In the genomic region with DNA sequence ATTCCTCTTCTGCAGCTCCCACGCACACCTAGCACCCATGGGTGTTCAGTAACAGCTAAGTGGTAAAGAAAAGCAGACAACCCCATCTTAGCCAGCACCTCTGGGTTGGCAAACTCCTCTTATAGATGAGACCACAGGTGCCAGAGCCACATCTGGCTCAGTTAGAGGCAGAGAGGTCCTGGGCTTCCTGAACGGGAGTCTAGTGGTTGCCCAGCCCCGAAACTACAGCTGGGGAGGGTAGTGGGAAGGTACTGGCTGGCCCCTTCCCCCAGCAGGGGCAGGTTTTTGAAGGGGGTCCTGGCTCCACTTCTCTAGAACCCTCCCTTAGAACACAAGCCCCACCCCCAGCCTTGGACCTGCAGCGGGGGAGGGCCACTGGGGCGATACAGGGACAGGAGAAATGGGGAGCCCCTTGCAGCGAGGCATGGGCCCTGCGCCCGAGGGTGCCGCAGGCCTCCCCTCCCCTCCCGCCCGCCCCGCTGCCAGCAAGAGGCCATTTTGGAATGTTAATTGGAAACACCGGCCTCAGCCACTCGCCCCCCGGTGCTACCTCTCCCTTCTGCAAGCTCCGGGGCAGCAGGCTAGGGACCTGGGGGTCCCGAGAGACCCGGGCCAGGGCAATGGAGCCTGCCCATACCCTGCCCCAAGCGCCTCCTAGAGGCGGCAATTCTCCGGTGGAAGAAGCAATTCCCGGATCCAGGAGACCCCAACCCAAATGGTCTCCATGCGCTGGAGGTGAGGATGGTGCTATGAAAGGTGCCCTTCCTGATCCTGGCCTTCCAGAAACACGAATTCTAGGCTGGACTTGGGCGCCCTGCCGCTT, we compare ENCODE assay signal across 7 cellular contexts. TPM values are rescaled to one million over a fixed set of nuclear protein-coding genes. Genes with fewer than 3 reads are reported as not detected.
DNase-seq lines count a peak whose midpoint lies in the region; ATAC-seq, FAIRE-seq and TF ChIP-seq lines count a peak whose summit lies in the region.

No MANE protein-coding gene starts in this region.

- TF ChIP-seq CTCF in HCT116 (IDR thresholded peaks at IDR 0.05 in 2 of 3, conservative IDR thresholded peaks at IDR 0.05 in 1 of 3; ENCODE audit: borderline replicate concordance in 1 of 3, insufficient read depth in 1 of 3, low read depth in 2 of 3, low read length in 2 of 3) (peak in 2 of 3 experiments; percentile 36 to 51; a peak in 2 of 6 replicates), VCaP (conservative IDR thresholded peaks at IDR 0.05) (peak; percentile 68), endothelial cell of umbilical vein (IDR thresholded peaks at IDR 0.05; ENCODE audit: extremely low read depth in 1 of 2, insufficient read depth in 1 of 2, low read depth in 1 of 2, low read length in 2 of 2) (peak in 1 of 2 donors; percentile 47), osteoblast (IDR thresholded peaks at IDR 0.05; ENCODE audit: extremely low read depth, low read depth, low read length) (peak; percentile 31)

- H3K4me1 ChIP-seq in HCT116 (ENCODE audit: control insufficient read depth in 1 of 2, insufficient read depth in 2 of 2, low read length in 2 of 2) = peaks cover 26 to 43% of the 10 kb centered on the region in 2 experiments
- peaks cover 40% of the 10 kb centered on the region for H3K4me1 ChIP-seq in endothelial cell of umbilical vein (ENCODE audit: control insufficient read depth, extremely low read depth, insufficient read depth, low read length)
- H3K4me1 ChIP-seq in osteoblast (ENCODE audit: insufficient read depth, low read length) = peaks cover 38% of the 10 kb centered on the region

- no peak for ATAC-seq in HCT116
- no peak for ATAC-seq in HG03439 (IDR thresholded peaks at IDR 0.05; ENCODE audit: unreplicated experiment)

- H2AFZ ChIP-seq in HCT116 (ENCODE audit: low read depth, low read length, poor library complexity, severe bottlenecking) (no peak overlapping the region), endothelial cell of umbilical vein (ENCODE audit: low read depth, low read length) (no peak overlapping the region), osteoblast (ENCODE audit: low read length) (peak overlapping the region; percentile 77)

- no peak for DNase-seq in HCT116 (ENCODE audit: low read depth, low spot score)
- peak; percentile 20 for DNase-seq in endothelial cell of umbilical vein (ENCODE audit: low read depth, low spot score)
- peak; percentile 92 for DNase-seq in osteoblast (ENCODE audit: insufficient read length, low spot score, missing footprints)
- no peak for DNase-seq in GDM1 (lab: John Stamatoyannopoulos, UW)
- no peak for DNase-seq in NCI-H1092 treated with DMSO at 0.1 percent for 48 hours (lab: John Stamatoyannopoulos, UW)

- CTCF ChIA-PET in HCT116 (lab: Charles Lee) = interaction anchor here (0.8 to 2.6 kb wide), 5 partner anchors 40 to 113 kb away, joined by 3 to 18 read pairs (median 6); a partner anchor contains a TSS
- CTCF ChIA-PET in endothelial cell of umbilical vein (lab: Charles Lee) = interaction anchor here (1.3 to 10.4 kb wide), 7 partner anchors 8 to 90 kb away, joined by 4 to 260 read pairs (median 19); no protein-coding TSS in a partner anchor

- H3K4me3 ChIP-seq in HCT116 (replicated peaks in 1 of 2; ENCODE audit: low read depth in 1 of 2, low read length in 2 of 2) (peak overlapping the region; percentile 85 to 98), endothelial cell of umbilical vein (replicated peaks in 1 of 3; ENCODE audit: insufficient read depth in 1 of 3, low read depth in 1 of 3, low read length in 3 of 3) (peak overlapping the region; percentile 73 to 80 (median 78)), osteoblast (ENCODE audit: insufficient read depth, low read length) (peak overlapping the region; percentile 94)

- H3K79me2 ChIP-seq in HCT116 (ENCODE audit: insufficient read depth, low read length) (peaks cover 53% of the 10 kb centered on the region), endothelial cell of umbilical vein (ENCODE audit: control insufficient read depth, insufficient read depth, low read length) (peaks cover 39% of the 10 kb centered on the region), osteoblast (ENCODE audit: insufficient read depth, low read length) (peaks cover 66% of the 10 kb centered on the region)

- RAD21 ChIA-PET in HCT116 (lab: Charles Lee; ENCODE audit: low non-redundant PET in 1 of 2, low total read pairs in 2 of 2, uncharacterized antibody in 2 of 2, unreplicated experiment in 2 of 2) = interaction anchor here in 1 of 2 experiments (1.1 kb wide), 1 partner anchor 68 kb away, joined by 3 read pairs; no protein-coding TSS in a partner anchor

- dilution Hi-C loops in endothelial cell of umbilical vein (cut with MboI; ENCODE audit: extremely low pct_ligation_motif_present, low sequenced_read_pairs) = no loop called here

- intact Hi-C loops in HCT116 (cut with micrococcal nuclease) (loop anchor here (5.0 kb wide), 1 partner anchor 87 kb away; no protein-coding TSS in a partner anchor), endothelial cell of umbilical vein (cut with micrococcal nuclease) (no loop called here)

- POLR2A ChIA-PET in HCT116 (lab: Charles Lee) (no interaction called here), endothelial cell of umbilical vein (lab: Charles Lee) (no interaction called here)

- H3K27ac ChIP-seq in HCT116 (ENCODE audit: low read depth, low read length) (peak overlapping the region; percentile 77), VCaP (peak overlapping the region; percentile 89), endothelial cell of umbilical vein (ENCODE audit: insufficient read depth, low read depth, low read length) (peak overlapping the region; percentile 76), osteoblast (ENCODE audit: low read depth, low read length) (peak overlapping the region; percentile 77)

- H3K9me2 ChIP-seq in HCT116 (ENCODE audit: insufficient read depth) = no peaks in the 10 kb centered on the region

- TF ChIP-seq POLR2A in HCT116 (IDR thresholded peaks at IDR 0.05; ENCODE audit: borderline replicate concordance, extremely low read depth, insufficient read depth, insufficient read length) (no peak), endothelial cell of umbilical vein (IDR thresholded peaks at IDR 0.05; ENCODE audit: low read depth, low read length) (no peak)

- peak overlapping the region; percentile 98 for H3K4me2 ChIP-seq in HCT116 (ENCODE audit: low read length)
- H3K4me2 ChIP-seq in endothelial cell of umbilical vein (ENCODE audit: insufficient read depth, low read length) = peak overlapping the region; percentile 77
- peak overlapping the region; percentile 95 for H3K4me2 ChIP-seq in osteoblast (ENCODE audit: insufficient read depth, low read length)

- TF ChIP-seq RAD21 in HCT116 (IDR thresholded peaks at IDR 0.05; ENCODE audit: low read depth) = no peak

- no peaks in the 10 kb centered on the region for H3K9me1 ChIP-seq in endothelial cell of umbilical vein (replicated peaks; ENCODE audit: control insufficient read depth, extremely low read depth, insufficient read depth, low read length)

- H4K20me1 ChIP-seq in HCT116 (ENCODE audit: insufficient read depth) (no peaks in the 10 kb centered on the region), endothelial cell of umbilical vein (replicated peaks; ENCODE audit: control insufficient read depth, extremely low read depth, insufficient read depth, low read length) (no peaks in the 10 kb centered on the region), osteoblast (ENCODE audit: insufficient read depth, low read length) (peaks cover 22% of the 10 kb centered on the region)

- BruUV-seq in HCT116 (replicated peaks; lab: Mats Ljungman, UMichigan) = no TSS peak
- no TSS peak for BruUV-seq in endothelial cell of umbilical vein (replicated peaks; lab: Mats Ljungman, UMichigan)

- H3K9me3 ChIP-seq in HCT116 (ENCODE audit: control insufficient read depth in 1 of 2, insufficient read depth in 1 of 2, low read depth in 1 of 2, low read length in 2 of 2) (no peaks in the 10 kb centered on the region), endothelial cell of umbilical vein (replicated peaks; ENCODE audit: control insufficient read depth, insufficient read depth, low read length) (no peaks in the 10 kb centered on the region), osteoblast (ENCODE audit: low read depth, low read length) (no peaks in the 10 kb centered on the region)

- FAIRE-seq in endothelial cell of umbilical vein (lab: Jason Lieb, UNC) = peak; percentile 73

- no peaks in the 10 kb centered on the region for H3K27me3 ChIP-seq in HCT116 (ENCODE audit: insufficient read depth, low read length)
- no peaks in the 10 kb centered on the region for H3K27me3 ChIP-seq in endothelial cell of umbilical vein (ENCODE audit: control insufficient read depth in 2 of 2, insufficient read depth in 2 of 2, low read length in 2 of 2)
- no peaks in the 10 kb centered on the region for H3K27me3 ChIP-seq in osteoblast (ENCODE audit: insufficient read depth, low read length)

- H3K9ac ChIP-seq in HCT116 (ENCODE audit: low read length) (peak overlapping the region; percentile 99), endothelial cell of umbilical vein (replicated peaks; ENCODE audit: extremely low read depth, insufficient read depth, low read length) (peak overlapping the region; percentile 79)

- H3K36me3 ChIP-seq in HCT116 (ENCODE audit: control insufficient read depth in 1 of 2, insufficient read depth in 2 of 2, low read length in 2 of 2) = peaks cover 10 to 40% of the 10 kb centered on the region in 2 experiments; a peak in 2 of 4 replicates
- peaks cover 0 to 10% of the 10 kb centered on the region in 2 experiments for H3K36me3 ChIP-seq in endothelial cell of umbilical vein (ENCODE audit: control insufficient read depth in 2 of 2, extremely low read depth in 1 of 2, insufficient read depth in 2 of 2, low read length in 2 of 2)
- H3K36me3 ChIP-seq in osteoblast (ENCODE audit: insufficient read depth, low read length) = peaks cover 40% of the 10 kb centered on the region

RNA-seq across cellular contexts. Expression of a gene that starts 1.5 kb away (rescaled TPM):
- total RNA-seq in HCT116 (2021; ENCODE audit: unreplicated experiment) = 16.6 TPM
- 15.2 and 16.0 TPM in 2 replicates for polyA plus RNA-seq in HCT116 (2012)
- 29.2 and 30.5 TPM in 2 replicates for total RNA-seq in endothelial cell of umbilical vein
- 37.7 and 38.7 TPM in 2 replicates for polyA plus RNA-seq in endothelial cell of umbilical vein
- 26.7 and 27.3 TPM in 2 replicates for polyA plus RNA-seq in endothelial cell of umbilical vein (2011; cell fraction: cytosol; rRNA removed)
- 14.0 and 15.4 TPM in 2 replicates for polyA plus RNA-seq in endothelial cell of umbilical vein (2011; cell fraction: nucleus; rRNA removed)
- polyA plus RNA-seq in endothelial cell of umbilical vein (2012) = 13.1 and 13.8 TPM in 2 replicates
- 39.9 and 48.0 TPM in 2 replicates for polyA minus RNA-seq in endothelial cell of umbilical vein
- polyA minus RNA-seq in endothelial cell of umbilical vein (2011; cell fraction: cytosol; rRNA and poly(A)+ RNA removed) = 33.2 TPM
- polyA minus RNA-seq in endothelial cell of umbilical vein (2011; cell fraction: nucleus; rRNA and poly(A)+ RNA removed) = 15.0 and 20.0 TPM in 2 replicates
- 12.7 and 13.8 TPM in 2 replicates for total RNA-seq in osteoblast

RNA-seq across cellular contexts. Expression of a gene that starts 59.2 kb away (rescaled TPM):
- total RNA-seq in HCT116 (2021; ENCODE audit: unreplicated experiment) = 1,880 TPM
- polyA plus RNA-seq in HCT116 (2012) = 2,915 and 3,138 TPM in 2 replicates
- total RNA-seq in endothelial cell of umbilical vein = 1,127 and 1,236 TPM in 2 replicates
- polyA plus RNA-seq in endothelial cell of umbilical vein = 2,177 and 2,233 TPM in 2 replicates
- polyA plus RNA-seq in endothelial cell of umbilical vein (2011; cell fraction: cytosol; rRNA removed) = 2,878 and 3,285 TPM in 2 replicates
- 757 and 761 TPM in 2 replicates for polyA plus RNA-seq in endothelial cell of umbilical vein (2011; cell fraction: nucleus; rRNA removed)
- polyA plus RNA-seq in endothelial cell of umbilical vein (2012) = 1,767 and 2,009 TPM in 2 replicates
- polyA minus RNA-seq in endothelial cell of umbilical vein = 662 and 669 TPM in 2 replicates
- 1,316 TPM for polyA minus RNA-seq in endothelial cell of umbilical vein (2011; cell fraction: cytosol; rRNA and poly(A)+ RNA removed)
- polyA minus RNA-seq in endothelial cell of umbilical vein (2011; cell fraction: nucleus; rRNA and poly(A)+ RNA removed) = 163 and 166 TPM in 2 replicates
- total RNA-seq in osteoblast = 824 and 862 TPM in 2 replicates

Comparison
In these comparisons a context has a peak if more than half of its experiments do, and no peak if none do; other contexts are left out.
1. DNase-seq: peak in endothelial cell of umbilical vein (single experiment) and osteoblast (single experiment); none in HCT116 (single experiment), GDM1 (single experiment) and NCI-H1092 treated with DMSO at 0.1 percent for 48 hours (single experiment).
2. Peak in every context shown above with its lines, with median percentiles within 50 percentile points of each other: H3K27ac ChIP-seq, H3K4me2 ChIP-seq and H3K4me3 ChIP-seq.